12 cellular contexts compared by ENCODE assay signal in the genomic region with DNA sequence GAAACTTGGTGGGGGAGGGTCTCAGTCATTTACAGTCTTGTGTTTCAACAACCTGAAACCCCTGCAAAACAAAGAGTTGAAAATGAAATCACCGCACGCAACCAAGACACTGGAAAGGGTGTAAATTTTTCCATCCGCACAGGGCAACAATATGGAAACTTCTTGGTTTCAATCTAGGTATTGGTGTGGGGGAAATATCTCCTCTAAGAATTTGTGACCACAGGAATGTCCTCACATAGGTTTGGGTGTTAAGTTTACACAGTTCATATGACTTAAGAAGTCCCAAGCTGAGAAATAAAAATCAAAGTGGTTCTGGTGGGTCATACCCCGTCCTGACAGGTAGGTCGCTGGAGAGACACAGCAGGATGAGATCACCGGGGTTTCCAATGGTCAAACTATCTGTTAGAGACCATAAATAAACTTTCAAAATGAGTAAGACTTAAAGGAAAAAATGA. TPM values are rescaled to one million over a fixed set of nuclear protein-coding genes. Genes with fewer than 3 reads are reported as not detected.
DNase-seq lines count a peak whose midpoint lies in the region; ATAC-seq and TF ChIP-seq lines count a peak whose summit lies in the region.
"Had no signal": no experiment of that assay in that cellular context is flagged by ENCODE, and none has a peak within 500 bp of the region (broad histone marks: within the 10 kb centered on the region; RNA-seq: fewer than 3 reads in every experiment).

No MANE protein-coding gene starts in this region.

- BruUV-seq in OCI-LY7 (replicated peaks; lab: Mats Ljungman, UMichigan): no TSS peak

- ATAC-seq in GM19035 (IDR thresholded peaks at IDR 0.05; ENCODE audit: unreplicated experiment): peak; percentile 79
- ATAC-seq in HG02840 (IDR thresholded peaks at IDR 0.05; ENCODE audit: low FRiP score, unreplicated experiment): peak; percentile 79
- ATAC-seq in mucosa of descending colon: no peak
- no peak for ATAC-seq in gastroesophageal sphincter

- peak overlapping the region; percentile 58 for H2AFZ ChIP-seq in OCI-LY7 (ENCODE audit: low read length)

- intact Hi-C loops in OCI-LY7 (cut with micrococcal nuclease; ENCODE audit: unreplicated experiment) (no loop called here), mucosa of descending colon (cut with DNase I, micrococcal nuclease) (no loop called here)

- H3K27ac ChIP-seq in OCI-LY7 (ENCODE audit: low read depth, low read length, poor library complexity, severe bottlenecking) (no peak overlapping the region), gastroesophageal sphincter (no peak overlapping the region)
- H3K27ac ChIP-seq: neutrophil had no signal

- H3K4me2 ChIP-seq in OCI-LY7 (ENCODE audit: low read length): no peak overlapping the region

- H3K4me3 ChIP-seq in OCI-LY7 (ENCODE audit: low read depth, low read length, poor library complexity, severe bottlenecking) (no peak overlapping the region), mucosa of descending colon (no peak overlapping the region), gastroesophageal sphincter (no peak overlapping the region)

- no peaks in the 10 kb centered on the region for H3K36me3 ChIP-seq in OCI-LY7 (ENCODE audit: insufficient read depth, low read length)
- no peaks in the 10 kb centered on the region for H3K36me3 ChIP-seq in mucosa of descending colon (ENCODE audit: low read depth)
- H3K36me3 ChIP-seq in gastroesophageal sphincter: no peaks in the 10 kb centered on the region
- H3K36me3 ChIP-seq: neutrophil had no signal

- H3K4me1 ChIP-seq in OCI-LY7 (ENCODE audit: insufficient read depth, low read length, poor library complexity, severe bottlenecking): peaks cover 12% of the 10 kb centered on the region
- H3K4me1 ChIP-seq in mucosa of descending colon (ENCODE audit: low read depth): peaks cover 10% of the 10 kb centered on the region
- H3K4me1 ChIP-seq in gastroesophageal sphincter: no peaks in the 10 kb centered on the region

- no peak for TF ChIP-seq POLR2A in gastroesophageal sphincter (IDR thresholded peaks at IDR 0.05)

- H3K9me3 ChIP-seq in OCI-LY7 (ENCODE audit: low read length) (no peaks in the 10 kb centered on the region), mucosa of descending colon (no peaks in the 10 kb centered on the region), gastroesophageal sphincter (no peaks in the 10 kb centered on the region)
- H3K9me3 ChIP-seq: neutrophil had no signal

- H3K79me2 ChIP-seq in OCI-LY7 (ENCODE audit: insufficient read depth, low read depth, low read length): no peaks in the 10 kb centered on the region

- H3K27me3 ChIP-seq in gastroesophageal sphincter: no peaks in the 10 kb centered on the region
- H3K27me3 ChIP-seq: neutrophil had no signal

- POLR2A ChIA-PET in OCI-LY7 (lab: Charles Lee): interaction anchor here (0.7 to 0.9 kb wide), 3 partner anchors 10 to 59 kb away, joined by 3 read pairs; no protein-coding TSS in a partner anchor

- no peaks in the 10 kb centered on the region for H3K9me2 ChIP-seq in OCI-LY7 (ENCODE audit: insufficient read depth, low read length)

- TF ChIP-seq CTCF in GM10266 (IDR thresholded peaks at IDR 0.05; ENCODE audit: control insufficient read depth, insufficient read depth, low read depth, missing control alignments): peak; percentile 9
- TF ChIP-seq CTCF in OCI-LY7 (conservative IDR thresholded peaks at IDR 0.05; ENCODE audit: low read length): no peak
- TF ChIP-seq CTCF in mucosa of descending colon (IDR thresholded peaks at IDR 0.05): no peak
- no peak for TF ChIP-seq CTCF in gastroesophageal sphincter (IDR thresholded peaks at IDR 0.05)

- H4K20me1 ChIP-seq in OCI-LY7 (ENCODE audit: insufficient read depth, low read length): no peaks in the 10 kb centered on the region

- WGBS in gastroesophageal sphincter (ENCODE audit: low coverage in 1 of 2), 2 donors: 83 to 94% methylated on average over 3 to 6 of the region's 6 CpGs

- DNase-seq in GM10266 (ENCODE audit: extremely low spot score): peak; percentile 55
- DNase-seq in OCI-LY7 (ENCODE audit: low spot score): no peak
- DNase-seq in HUDEP-2 (lab: John Stamatoyannopoulos, UW; ENCODE audit: unreplicated experiment in 76 of 76): no peak
- no peak for DNase-seq in mucosa of descending colon
- no peak for DNase-seq in AML-193 (lab: John Stamatoyannopoulos, UW)
- DNase-seq: CD4-positive, alpha-beta memory T cell; hippocampal formation; NCI-H524 treated with DMSO at 0.1 percent for 48 hours had no signal

- TF ChIP-seq EP300 in gastroesophageal sphincter (IDR thresholded peaks at IDR 0.05): no peak

- CTCF ChIA-PET in OCI-LY7 (lab: Charles Lee; ENCODE audit: unreplicated experiment): no interaction called here

RNA-seq across cellular contexts. Expression of gene PIP5K1B, which starts 51.9 kb away (rescaled TPM):
- total RNA-seq in OCI-LY7 (2014; rRNA removed; shearing (Covaris generic)): 3.8 and 4.8 TPM in 2 replicates
- total RNA-seq in OCI-LY7 (2022) (10.7 and 11.5 TPM in 2 replicates), mucosa of descending colon (100 to 1,000 TPM in 1 of 3 donors, 10 to 100 TPM in 2; 60.0 to 122 (median 73.3) TPM), gastroesophageal sphincter (1 to 10 TPM in 3 of 4 donors, under 1 TPM in 1; 0.67 to 5.1 (median 1.2) TPM)

Comparison
In these comparisons a context has a peak if more than half of its experiments do, and no peak if none do; other contexts are left out.
1. ATAC-seq: peak in GM19035 (single experiment) and HG02840 (single experiment); none in mucosa of descending colon (single experiment) and gastroesophageal sphincter (single experiment).
2. RNA of gene PIP5K1B, which starts 51.9 kb away (total RNA-seq): 60.0 to 122 TPM in mucosa of descending colon; 3.8 to 11.5 TPM in OCI-LY7 and 0.67 to 5.1 TPM in gastroesophageal sphincter; every median in the first group is over 4 times any median in the second.